Comparison of ENCODE assay signal across 7 cellular contexts in genomic region chr17:38530856-38531255, GRCh38.
A peak's percentile ranks its signal among the peaks of the same experiment; 100 is the strongest.
DNase-seq lines count a peak whose midpoint lies in the region; ATAC-seq, FAIRE-seq and TF ChIP-seq lines count a peak whose summit lies in the region.
"Not testable (repeated sequence)": the region's sequence is repeated elsewhere in the genome, so short reads cannot be mapped to it uniquely, and the experiment has no call there.

No MANE protein-coding gene starts in this region.

- not testable (repeated sequence) for H4K8ac ChIP-seq in neuronal stem cell (ENCODE audit: low read depth, low read length)

- H3K27ac Mint-ChIP-seq in GM23338; glutamatergic neuron (ENCODE audit: unreplicated experiment); neural crest cell (ENCODE audit: unreplicated experiment): not testable (repeated sequence)
- peak overlapping the region in 4 of 5 experiments; percentile 23 to 77 (median 54) for H3K27ac Mint-ChIP-seq in brain

- DNase-seq in GM23338 (ENCODE audit: low spot score); glutamatergic neuron; HepG2 (ENCODE audit: low spot score); neural crest cell (ENCODE audit: low read depth, low spot score); neuronal stem cell (ENCODE audit: low spot score): not testable (repeated sequence)
- DNase-seq in NCI-H526 treated with DMSO at 0.1 percent for 48 hours (lab: John Stamatoyannopoulos, UW) = peak; percentile 7

- H3K27ac ChIP-seq in GM23338 (ENCODE audit: low read depth); HepG2 (ENCODE audit: extremely low read length, insufficient read depth, low read length); neuronal stem cell (replicated peaks; ENCODE audit: low read length): not testable (repeated sequence)

- H3K36me3 ChIP-seq in GM23338 (ENCODE audit: insufficient read depth); HepG2 (replicated peaks in 1 of 2; ENCODE audit: control insufficient read depth in 1 of 2, insufficient read depth in 2 of 2, low read length in 2 of 2); neuronal stem cell (replicated peaks in 1 of 2; ENCODE audit: control insufficient read depth in 2 of 2, insufficient read depth in 2 of 2, low read length in 2 of 2): not testable (repeated sequence)

- H2AFZ ChIP-seq in GM23338; HepG2 (ENCODE audit: low read length); neuronal stem cell (ENCODE audit: low read length): not testable (repeated sequence)

- H4K91ac ChIP-seq in neuronal stem cell (ENCODE audit: low read depth, low read length, poor library complexity) = not testable (repeated sequence)

- not testable (repeated sequence) for BruUV-seq in HepG2 (replicated peaks; lab: Mats Ljungman, UMichigan)

- TF ChIP-seq EP300 in HepG2 (IDR thresholded peaks at IDR 0.05; ENCODE audit: low read depth in 2 of 2, low read length in 2 of 2); HepG2 (CRISPR knock-in tag; IDR thresholded peaks at IDR 0.05; ENCODE audit: borderline replicate concordance): not testable (repeated sequence)

- not testable (repeated sequence) for H3K79me2 ChIP-seq in GM23338 (replicated peaks; ENCODE audit: insufficient read depth); HepG2 (ENCODE audit: insufficient read depth, low read length)

- TF ChIP-seq POLR2A in HepG2 (IDR thresholded peaks at IDR 0.05; ENCODE audit: insufficient read depth in 1 of 2, low read depth in 2 of 2, low read length in 2 of 2) = not testable (repeated sequence)

- TF ChIP-seq CTCF in GM23338 (conservative IDR thresholded peaks at IDR 0.05; ENCODE audit: low read depth in 2 of 2); brain (conservative IDR thresholded peaks at IDR 0.05); glutamatergic neuron (IDR thresholded peaks at IDR 0.05; ENCODE audit: partially characterized antibody, unreplicated experiment); HepG2 (CRISPR knock-in tag; IDR thresholded peaks at IDR 0.05); neural crest cell (conservative IDR thresholded peaks at IDR 0.05): not testable (repeated sequence)

- WGBS in HepG2 (ENCODE audit: low lambda C conversion rate) = 14% methylated on average over 11 of the region's 11 CpGs
- no CpG with 5 or more reads among the region's 11 CpGs for WGBS in neuronal stem cell (ENCODE audit: extremely low coverage in 2 of 2, insufficient read length in 2 of 2, insufficient replicate concordance in 1 of 2), 2 donors

- FAIRE-seq in HepG2 (lab: Jason Lieb, UNC) = not testable (repeated sequence)

- not testable (repeated sequence) for H3F3A ChIP-seq in GM23338 (replicated peaks; ENCODE audit: low read depth)

- H3K9me3 ChIP-seq in HepG2 (ENCODE audit: low read length); neuronal stem cell (replicated peaks in 1 of 2; ENCODE audit: control insufficient read depth in 2 of 2, insufficient read depth in 1 of 2, low read depth in 1 of 2, low read length in 2 of 2): not testable (repeated sequence)

- not testable (repeated sequence) for H3K27me3 ChIP-seq in GM23338 (ENCODE audit: insufficient read depth); neuronal stem cell (ENCODE audit: control insufficient read depth in 3 of 3, insufficient read depth in 3 of 3, low read depth in 1 of 3, low read length in 3 of 3)
- H3K27me3 ChIP-seq in HepG2 (ENCODE audit: control insufficient read depth in 1 of 2, insufficient read depth in 2 of 2, low read length in 2 of 2) = peaks cover 9 to 52% of the 10 kb centered on the region in 2 experiments

- H2AK5ac ChIP-seq in neuronal stem cell (ENCODE audit: low read depth, low read length) = not testable (repeated sequence)

- H3K4me3 Mint-ChIP-seq in GM23338 (peak overlapping the region; percentile 15; the same call in 1 of the 3 replicates), glutamatergic neuron (ENCODE audit: unreplicated experiment) (peak overlapping the region; percentile 28), neural crest cell (peak overlapping the region; percentile 44)
- not testable (repeated sequence) for H3K4me3 Mint-ChIP-seq in brain

- CTCF ChIA-PET in HepG2 (lab: Yijun Ruan, JAX; ENCODE audit: low intra/inter-chr PET ratio, low total read pairs) = not testable (repeated sequence)

- in situ Hi-C loops in HepG2 (cut with HindIII; ENCODE audit: extremely low pct_ligation_motif_present, low pct_unique_long_range_greater_than_20kb) = not testable (repeated sequence)

- H3K9me3 Mint-ChIP-seq in GM23338; brain; glutamatergic neuron (ENCODE audit: unreplicated experiment); neural crest cell: not testable (repeated sequence)

- ATAC-seq in GM23338, HepG2: not testable (repeated sequence)

- H3K9ac ChIP-seq in HepG2 (ENCODE audit: insufficient read depth, low read depth, low read length) = not testable (repeated sequence)
- H3K9ac ChIP-seq in neuronal stem cell (ENCODE audit: low read depth, low read length, poor library complexity) = peak overlapping the region; percentile 84

- H3K4ac ChIP-seq in neuronal stem cell (ENCODE audit: low read length) = not testable (repeated sequence)

- H3K4me1 Mint-ChIP-seq in GM23338 (peaks cover 42% of the 10 kb centered on the region), brain (peaks cover 44% of the 10 kb centered on the region), glutamatergic neuron (ENCODE audit: low read depth, unreplicated experiment) (peaks cover 23% of the 10 kb centered on the region), neural crest cell (peaks cover 52% of the 10 kb centered on the region)

- not testable (repeated sequence) for H3K79me1 ChIP-seq in neuronal stem cell (ENCODE audit: low read depth, low read length)

- not testable (repeated sequence) for H3K4me3 ChIP-seq in GM23338; HepG2 (replicated peaks in 1 of 3; ENCODE audit: insufficient read depth in 1 of 3, low read depth in 2 of 3, low read length in 3 of 3); neuronal stem cell (ENCODE audit: low read length in 2 of 2)

- not testable (repeated sequence) for TF ChIP-seq RAD21 in HepG2 (CRISPR knock-in tag; IDR thresholded peaks at IDR 0.05)

- peak overlapping the region; percentile 71 for H3K14ac ChIP-seq in neuronal stem cell (ENCODE audit: low read length)

- not testable (repeated sequence) for H4K20me1 ChIP-seq in GM23338 (replicated peaks; ENCODE audit: insufficient read depth); HepG2 (ENCODE audit: insufficient read depth, low read length)

- H3K9me2 ChIP-seq in GM23338 (ENCODE audit: insufficient read depth) = not testable (repeated sequence)

- not testable (repeated sequence) for H3K36me3 Mint-ChIP-seq in GM23338 (ENCODE audit: low read depth); glutamatergic neuron (ENCODE audit: unreplicated experiment); neural crest cell (ENCODE audit: low read depth)
- peaks cover 10% of the 10 kb centered on the region for H3K36me3 Mint-ChIP-seq in brain

- intact Hi-C loops in HepG2 (cut with micrococcal nuclease; ENCODE audit: unreplicated experiment) = not testable (repeated sequence)

- peak overlapping the region; percentile 67 for H2BK15ac ChIP-seq in neuronal stem cell (ENCODE audit: low read length)

- POLR2A ChIA-PET in HepG2 (lab: Yijun Ruan, JAX) = not testable (repeated sequence)

- H3K18ac ChIP-seq in neuronal stem cell (ENCODE audit: low read length) = peak overlapping the region; percentile 93

- H3K4me1 ChIP-seq in GM23338 (ENCODE audit: insufficient read depth) = peaks cover 27% of the 10 kb centered on the region
- H3K4me1 ChIP-seq in HepG2 (ENCODE audit: insufficient read depth, low read length) = not testable (repeated sequence)
- peaks cover 26 to 27% of the 10 kb centered on the region in 2 donors for H3K4me1 ChIP-seq in neuronal stem cell (ENCODE audit: control insufficient read depth in 2 of 2, insufficient read depth in 1 of 2, low read depth in 1 of 2, low read length in 2 of 2)

- H2BK12ac ChIP-seq in neuronal stem cell (ENCODE audit: low read length) = not testable (repeated sequence)

- not testable (repeated sequence) for H2BK120ac ChIP-seq in neuronal stem cell (ENCODE audit: low read depth, low read length)

- not testable (repeated sequence) for H3K23ac ChIP-seq in neuronal stem cell (ENCODE audit: low read depth, low read length, poor library complexity)

- H3K27me3 Mint-ChIP-seq in GM23338 (ENCODE audit: insufficient read depth, low read depth, poor library complexity) (peaks cover 34% of the 10 kb centered on the region), glutamatergic neuron (ENCODE audit: unreplicated experiment) (peaks cover 19% of the 10 kb centered on the region)
- H3K27me3 Mint-ChIP-seq in brain; neural crest cell (ENCODE audit: low read depth): not testable (repeated sequence)

- not testable (repeated sequence) for H3K4me2 ChIP-seq in GM23338; HepG2 (ENCODE audit: low read depth, low read length); neuronal stem cell (ENCODE audit: insufficient read depth, low read length, poor library complexity, severe bottlenecking)

- not testable (repeated sequence) for H2BK5ac ChIP-seq in neuronal stem cell (ENCODE audit: low read length)

TF ChIP-seq in HepG2, 621 proteins besides CTCF, POLR2A, EP300 and RAD21:
- 0 out of 2 replicates have a peak, but pooled peaks have one; percentile 30 for TF ChIP-seq ZNF740 (CRISPR knock-in tag; IDR thresholded peaks at IDR 0.05)
